30 cellular contexts compared by ENCODE assay signal in genomic region chr3:154469585-154469984, GRCh38. TPM values are rescaled to one million over a fixed set of nuclear protein-coding genes. Genes with fewer than 3 reads are reported as not detected.
"Had no signal": no experiment of that assay in that cellular context is flagged by ENCODE, and none has a peak within 500 bp of the region (broad histone marks: within the 10 kb centered on the region; RNA-seq: fewer than 3 reads in every experiment).

No MANE protein-coding gene starts in this region.

- H3K36me3 ChIP-seq: adrenal gland, breast epithelium had no signal

- H3K9me3 ChIP-seq: adrenal gland, body of pancreas had no signal

- H3K27ac ChIP-seq: adrenal gland, body of pancreas, breast epithelium had no signal

- ATAC-seq: activated CD4-positive, alpha-beta T cell treated with anti-CD3 and anti-CD28 coated beads for 36 hours; activated CD8-positive, alpha-beta T cell treated with anti-CD3 and anti-CD28 coated beads, Interleukin-2, amount 10 ng/mL, durations not matched to agents 7 days and 5 days; activated naive CD4-positive, alpha-beta T cell treated with anti-CD3 and anti-CD28 coated beads, Interleukin-2, amount 50 U/mL, for 72 hours; body of pancreas; K562 had no signal

- H3K27me3 ChIP-seq: adrenal gland, body of pancreas, breast epithelium had no signal

- H3K4me3 ChIP-seq: adrenal gland, body of pancreas, breast epithelium, K562 had no signal

- DNase-seq: activated CD4-positive, alpha-beta T cell treated with anti-CD3 and anti-CD28 coated beads for 36 hours; activated CD4-positive, alpha-beta T cell treated with anti-CD3 and anti-CD28 coated beads, Interleukin-2, amount 10 ng/mL, durations not matched to agents 7 days and 5 days; activated CD4-positive, alpha-beta T cell treated with anti-CD3 and anti-CD28 coated beads, Interleukin-2, amount 50 U/mL, for 48 hours; activated CD8-positive, alpha-beta T cell treated with anti-CD3 and anti-CD28 coated beads, Interleukin-2, amount 10 ng/mL, durations not matched to agents 7 days and 5 days; activated gamma-delta T cell treated with Interleukin-2 at 50 U/mL for 16 hours; activated naive CD4-positive, alpha-beta T cell treated with anti-CD3 and anti-CD28 coated beads for 36 hours; activated T-cell treated with anti-CD3 and anti-CD28 coated beads, Interleukin-2, amount 50 U/mL, for 24 hours; adrenal gland; body of pancreas; NCI-H1105; NCI-H1436; NCI-H1694; NCI-H1930; NCI-H2081 treated with DMSO at 0.1 percent for 48 hours; NCI-H2171; NCI-H2227 treated with DMSO at 0.1 percent for 48 hours; NCI-H446; NCI-H510A treated with DMSO at 0.1 percent for 48 hours; OCI-M1; Right ventricle myocardium superior; T1000 had no signal

- H3K4me1 ChIP-seq: adrenal gland, body of pancreas, breast epithelium had no signal

RNA-seq across cellular contexts. Expression of gene GPR149, which starts 39.6 kb away (rescaled TPM):
- total RNA-seq: activated CD4-positive, alpha-beta T cell treated with anti-CD3 and anti-CD28 coated beads for 36 hours; activated CD4-positive, alpha-beta T cell treated with anti-CD3 and anti-CD28 coated beads, Interleukin-2, amount 10 ng/mL, durations not matched to agents 7 days and 5 days; activated CD8-positive, alpha-beta T cell treated with anti-CD3 and anti-CD28 coated beads, Interleukin-2, amount 10 ng/mL, durations not matched to agents 7 days and 5 days; activated naive CD4-positive, alpha-beta T cell treated with anti-CD3 and anti-CD28 coated beads for 36 hours; activated naive CD4-positive, alpha-beta T cell treated with anti-CD3 and anti-CD28 coated beads, Interleukin-2, amount 50 U/mL, for 72 hours; activated T-helper 2 cell treated with anti-CD3 and anti-CD28 coated beads, Interferon-gamma antibody, Interleukin-2, Interleukin-4, amounts not matched to agents 10 μg/mL and 5 μg/mL and 100 μg/mL, durations not matched to agents 14 hours and 24 hours and 36 hours; adrenal gland; astrocyte; body of pancreas; breast epithelium; cardiac septum; K562; MCF 10A; Right ventricle myocardium superior; T-helper 1 cell treated with Interleukin-12 subunit alpha and Interleukin-12 subunit beta and Interleukin-4 antibody, amounts not matched to agents 30 ng/mL and 1 ng/mL, for 36 hours; T-helper 2 cell treated with Interferon-gamma antibody and Interleukin-4, amounts not matched to agents 100 ng/mL and 5 ng/mL, for 36 hours had no signal
- polyA plus RNA-seq: adrenal gland, K562 had no signal
